In the genomic region with DNA sequence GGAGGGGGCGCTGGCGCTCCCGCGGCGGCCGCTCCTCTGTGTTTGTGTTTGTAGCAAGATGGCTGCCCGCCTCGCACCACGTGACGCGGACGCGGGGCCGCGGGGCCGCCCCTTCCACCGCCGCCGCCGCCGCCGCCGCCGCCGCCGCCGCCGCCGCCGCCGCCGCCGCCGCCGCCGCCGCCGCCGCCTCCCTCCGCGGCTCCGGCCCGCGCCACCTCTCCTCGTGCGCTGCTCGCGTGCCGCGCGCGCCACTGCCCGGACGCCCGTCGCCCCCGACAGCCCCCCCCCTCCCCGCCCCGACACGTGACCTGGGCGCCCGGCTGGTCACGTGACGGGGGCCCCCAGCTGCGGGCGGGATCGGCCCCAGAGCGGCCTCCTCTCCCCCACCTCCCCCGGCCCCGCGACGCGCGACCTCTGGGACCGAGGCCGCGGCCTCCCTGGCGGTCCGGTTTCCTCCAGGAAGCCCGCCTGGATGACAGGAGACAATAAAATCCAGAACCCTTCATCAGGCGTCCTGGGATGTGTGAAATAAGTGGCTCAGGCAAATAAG, we compare ENCODE assay signal across 8 cellular contexts. TPM values are rescaled to one million over a fixed set of nuclear protein-coding genes. Genes with fewer than 3 reads are reported as not detected.
A peak's percentile ranks its signal among the peaks of the same experiment; 100 is the strongest.
DNase-seq lines count a peak whose midpoint lies in the region; ATAC-seq, FAIRE-seq and TF ChIP-seq lines count a peak whose summit lies in the region.

A gene with protein sequence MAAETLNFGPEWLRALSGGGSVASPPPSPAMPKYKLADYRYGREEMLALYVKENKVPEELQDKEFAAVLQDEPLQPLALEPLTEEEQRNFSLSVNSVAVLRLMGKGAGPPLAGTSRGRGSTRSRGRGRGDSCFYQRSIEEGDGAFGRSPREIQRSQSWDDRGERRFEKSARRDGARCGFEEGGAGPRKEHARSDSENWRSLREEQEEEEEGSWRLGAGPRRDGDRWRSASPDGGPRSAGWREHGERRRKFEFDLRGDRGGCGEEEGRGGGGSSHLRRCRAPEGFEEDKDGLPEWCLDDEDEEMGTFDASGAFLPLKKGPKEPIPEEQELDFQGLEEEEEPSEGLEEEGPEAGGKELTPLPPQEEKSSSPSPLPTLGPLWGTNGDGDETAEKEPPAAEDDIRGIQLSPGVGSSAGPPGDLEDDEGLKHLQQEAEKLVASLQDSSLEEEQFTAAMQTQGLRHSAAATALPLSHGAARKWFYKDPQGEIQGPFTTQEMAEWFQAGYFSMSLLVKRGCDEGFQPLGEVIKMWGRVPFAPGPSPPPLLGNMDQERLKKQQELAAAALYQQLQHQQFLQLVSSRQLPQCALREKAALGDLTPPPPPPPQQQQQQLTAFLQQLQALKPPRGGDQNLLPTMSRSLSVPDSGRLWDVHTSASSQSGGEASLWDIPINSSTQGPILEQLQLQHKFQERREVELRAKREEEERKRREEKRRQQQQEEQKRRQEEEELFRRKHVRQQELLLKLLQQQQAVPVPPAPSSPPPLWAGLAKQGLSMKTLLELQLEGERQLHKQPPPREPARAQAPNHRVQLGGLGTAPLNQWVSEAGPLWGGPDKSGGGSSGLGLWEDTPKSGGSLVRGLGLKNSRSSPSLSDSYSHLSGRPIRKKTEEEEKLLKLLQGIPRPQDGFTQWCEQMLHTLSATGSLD (N-terminal part only) (minus strand): TSS at position 55 of the 550 bp plus-strand sequence. CDS start 6,012 bp downstream, outside the sequence.

- TF ChIP-seq CTCF in GM10248 (IDR thresholded peaks at IDR 0.05; ENCODE audit: control extremely low read depth, extremely low read depth, low read depth, missing control alignments): no peak
- TF ChIP-seq CTCF in HepG2 (CRISPR knock-in tag; IDR thresholded peaks at IDR 0.05): no peak

- H3K4me1 Mint-ChIP-seq in activated CD4-positive, alpha-beta T cell treated with anti-CD3 and anti-CD28 coated beads, Interleukin-2, amount 10 ng/mL, durations not matched to agents 7 days and 5 days: peaks cover 35% of the 10 kb centered on the region

- H2AFZ ChIP-seq in HepG2 (ENCODE audit: low read length): no peak within 1 kb of the TSS

- FAIRE-seq in HepG2 (lab: Jason Lieb, UNC): no peak

- peaks cover 9% of the 10 kb centered on the region for H3K36me3 Mint-ChIP-seq in activated CD4-positive, alpha-beta T cell treated with anti-CD3 and anti-CD28 coated beads, Interleukin-2, amount 10 ng/mL, durations not matched to agents 7 days and 5 days (ENCODE audit: low read depth)

- H3K9me3 ChIP-seq in HepG2 (ENCODE audit: low read length): no peaks in the 10 kb centered on the region

- H3K9ac ChIP-seq in HepG2 (ENCODE audit: insufficient read depth, low read depth, low read length): peak within 1 kb of the TSS; percentile 88

- peaks cover 30% of the 10 kb centered on the region for H4K20me1 ChIP-seq in HepG2 (ENCODE audit: insufficient read depth, low read length)

- H3K4me3 Mint-ChIP-seq in activated CD4-positive, alpha-beta T cell treated with anti-CD3 and anti-CD28 coated beads, Interleukin-2, amount 10 ng/mL, durations not matched to agents 7 days and 5 days: peak within 1 kb of the TSS; percentile 96

- TF ChIP-seq RAD21 in HepG2 (CRISPR knock-in tag; IDR thresholded peaks at IDR 0.05): no peak

- peak in 1 of 2 experiments; percentile 14; a peak in 1 of 4 replicates for TF ChIP-seq EP300 in HepG2 (IDR thresholded peaks at IDR 0.05; ENCODE audit: low read depth in 2 of 2, low read length in 2 of 2)
- TF ChIP-seq EP300 in HepG2 (CRISPR knock-in tag; IDR thresholded peaks at IDR 0.05; ENCODE audit: borderline replicate concordance): no peak

- peak within 1 kb of the TSS; percentile 89 for H3K4me2 ChIP-seq in HepG2 (ENCODE audit: low read depth, low read length)

- H3K27ac Mint-ChIP-seq in activated CD4-positive, alpha-beta T cell treated with anti-CD3 and anti-CD28 coated beads, Interleukin-2, amount 10 ng/mL, durations not matched to agents 7 days and 5 days: peak within 1 kb of the TSS; percentile 92

- intact Hi-C loops in HepG2 (cut with micrococcal nuclease; ENCODE audit: unreplicated experiment): loop anchor here (5.0 kb wide), 1 partner anchor 82 kb away; a partner anchor contains a TSS

- no TSS peak for BruUV-seq in HepG2 (replicated peaks; lab: Mats Ljungman, UMichigan)

- H3K9me3 Mint-ChIP-seq in activated CD4-positive, alpha-beta T cell treated with anti-CD3 and anti-CD28 coated beads, Interleukin-2, amount 10 ng/mL, durations not matched to agents 7 days and 5 days: no peaks in the 10 kb centered on the region

- peak; percentile 30 for ATAC-seq in HG02610 (IDR thresholded peaks at IDR 0.05; ENCODE audit: unreplicated experiment)
- no peak for ATAC-seq in HepG2
- ATAC-seq in HG03280 (IDR thresholded peaks at IDR 0.05; ENCODE audit: unreplicated experiment): no peak

- peak; percentile 86 for DNase-seq in GM10248 (ENCODE audit: extremely low spot score)
- DNase-seq in NCI-H345 (lab: John Stamatoyannopoulos, UW): peak; percentile 82
- DNase-seq in activated CD4-positive, alpha-beta T cell treated with anti-CD3 and anti-CD28 coated beads, Interleukin-2, amount 10 ng/mL, durations not matched to agents 7 days and 5 days: peak; percentile 75
- DNase-seq in dermis microvascular lymphatic vessel endothelial cell (ENCODE audit: low read depth in 2 of 2): peak; percentile 28 to 75
- peak; percentile 33 for DNase-seq in HepG2 (ENCODE audit: low spot score)
- peak; percentile 77 for DNase-seq in stimulated activated CD4-positive, alpha-beta T cell treated with anti-CD3 and anti-CD28 coated beads, Interleukin-4, amount 100 ng/mL, for 1 hour

- H3K79me2 ChIP-seq in HepG2 (ENCODE audit: insufficient read depth, low read length): peaks cover 40% of the 10 kb centered on the region

- no peaks in the 10 kb centered on the region for H3K27me3 ChIP-seq in HepG2 (ENCODE audit: control insufficient read depth in 1 of 2, insufficient read depth in 2 of 2, low read length in 2 of 2)

- peak within 1 kb of the TSS; percentile 93 to 97 (median 96) for H3K4me3 ChIP-seq in HepG2 (replicated peaks in 1 of 3; ENCODE audit: insufficient read depth in 1 of 3, low read depth in 2 of 3, low read length in 3 of 3)

- H3K27me3 Mint-ChIP-seq in activated CD4-positive, alpha-beta T cell treated with anti-CD3 and anti-CD28 coated beads, Interleukin-2, amount 10 ng/mL, durations not matched to agents 7 days and 5 days: peaks cover 9% of the 10 kb centered on the region

- WGBS in HepG2 (ENCODE audit: low lambda C conversion rate): 4% methylated on average over 3 of the region's 81 CpGs

- in situ Hi-C loops in HepG2 (cut with HindIII; ENCODE audit: extremely low pct_ligation_motif_present, low pct_unique_long_range_greater_than_20kb): loop anchor here (5.0 to 10.0 kb wide), 2 partner anchors 82 to 229 kb away; a partner anchor contains a TSS

- H3K4me1 ChIP-seq in HepG2 (ENCODE audit: insufficient read depth, low read length): peaks cover 34% of the 10 kb centered on the region

- H3K36me3 ChIP-seq in HepG2 (replicated peaks in 1 of 2; ENCODE audit: control insufficient read depth in 1 of 2, insufficient read depth in 2 of 2, low read length in 2 of 2): peaks cover 1 to 10% of the 10 kb centered on the region in 2 experiments; a peak in 1 of 5 replicates

- CTCF ChIA-PET in GM10248 (lab: Yijun Ruan, JAX) (interaction anchor here (5.9 to 10.3 kb wide), 2 partner anchors 7 to 12 kb away, joined by 20 to 159 read pairs; a partner anchor contains a TSS), HepG2 (lab: Yijun Ruan, JAX; ENCODE audit: low intra/inter-chr PET ratio, low total read pairs) (no interaction called here)
- CTCF ChIA-PET in activated CD4-positive, alpha-beta T cell treated with anti-CD3 and anti-CD28 coated beads, Interleukin-2, amount 10 ng/mL, durations not matched to agents 7 days and 5 days (lab: Charles Lee): interaction anchor here (0.6 to 5.1 kb wide), 6 partner anchors 11 to 167 kb away, joined by 3 to 26 read pairs (median 16); a partner anchor contains a TSS

- peak within 1 kb of the TSS; percentile 66 for H3K27ac ChIP-seq in HepG2 (ENCODE audit: extremely low read length, insufficient read depth, low read length)

- POLR2A ChIA-PET in GM10248 (lab: Yijun Ruan, JAX) (interaction anchor here (2.2 kb wide), 1 partner anchor 12 kb away, joined by 9 read pairs; a partner anchor contains a TSS), HepG2 (lab: Yijun Ruan, JAX) (interaction anchor here (0.6 to 4.4 kb wide), 7 partner anchors 11 to 266 kb away, joined by 3 to 18 read pairs (median 5); a partner anchor contains a TSS)
- POLR2A ChIA-PET in activated CD4-positive, alpha-beta T cell treated with anti-CD3 and anti-CD28 coated beads, Interleukin-2, amount 10 ng/mL, durations not matched to agents 7 days and 5 days (lab: Charles Lee): no interaction called here

- 0 out of 4 replicates have a peak, but pooled peaks of 1 of the 2 experiments have one; percentile 5 for TF ChIP-seq POLR2A in HepG2 (IDR thresholded peaks at IDR 0.05; ENCODE audit: insufficient read depth in 1 of 2, low read depth in 2 of 2, low read length in 2 of 2)

RNA-seq across cellular contexts. Expression of the gene that starts here (rescaled TPM):
- 10 to 100 TPM; 48.7 to 55.5 TPM for total RNA-seq in activated CD4-positive, alpha-beta T cell treated with anti-CD3 and anti-CD28 coated beads, Interleukin-2, amount 10 ng/mL, durations not matched to agents 7 days and 5 days
- total RNA-seq in dermis microvascular lymphatic vessel endothelial cell: 9.0 and 15.2 TPM in 2 replicates
- total RNA-seq in HepG2 (2016; rRNA removed; fragmentation: Illumina TruSeq; extraction: Trizol): 6.4 and 16.1 TPM in 2 replicates
- 1.1 TPM in 2 replicates for total RNA-seq in HepG2 (2016; cell fraction: cytosol; rRNA removed; fragmentation: Illumina TruSeq; extraction: Trizol; ENCODE audit: low read depth)
- total RNA-seq in HepG2 (2016; cell fraction: insoluble cytoplasmic fraction; rRNA removed; fragmentation: Illumina TruSeq; extraction: Trizol): 5.2 and 15.6 TPM in 2 replicates
- total RNA-seq in HepG2 (2016; cell fraction: membrane; rRNA removed; fragmentation: Illumina TruSeq; extraction: Trizol): 2.5 and 3.1 TPM in 2 replicates
- total RNA-seq in HepG2 (2016; cell fraction: nucleus; rRNA removed; fragmentation: Illumina TruSeq; extraction: Trizol): 20.9 and 26.7 TPM in 2 replicates
- polyA plus RNA-seq in HepG2 (2011; rRNA removed): 7.6 and 10.2 TPM in 2 replicates
- polyA plus RNA-seq in HepG2 (2011; cell fraction: cytosol; rRNA removed): 2.9 and 4.4 TPM in 2 replicates
- polyA plus RNA-seq in HepG2 (2011; cell fraction: nucleus; rRNA removed): 109 and 136 TPM in 2 replicates
- 14.6 and 15.7 TPM in 2 replicates for polyA plus RNA-seq in HepG2 (2012)
- polyA plus RNA-seq in HepG2 (2016; cell fraction: cytosol; fragmentation: Illumina TruSeq; extraction: Trizol; ENCODE audit: low read depth): 0.49 and 0.50 TPM in 2 replicates
- 4.7 and 6.6 TPM in 2 replicates for polyA plus RNA-seq in HepG2 (2016; cell fraction: insoluble cytoplasmic fraction; fragmentation: Illumina TruSeq; extraction: Trizol; ENCODE audit: low read depth)
- polyA plus RNA-seq in HepG2 (2016; cell fraction: membrane; fragmentation: Illumina TruSeq; extraction: Trizol; ENCODE audit: low read depth): 1.2 and 1.8 TPM in 2 replicates
- 82.9 and 91.2 TPM in 2 replicates for polyA plus RNA-seq in HepG2 (2016; cell fraction: nucleus; fragmentation: Illumina TruSeq; extraction: Trizol; ENCODE audit: insufficient read depth, low read depth)
- polyA minus RNA-seq in HepG2 (2011; rRNA and poly(A)+ RNA removed; ENCODE audit: low replicate concordance): 10.8 and 12.0 TPM in 2 replicates
- polyA minus RNA-seq in HepG2 (2011; cell fraction: cytosol; rRNA and poly(A)+ RNA removed): 5.3 and 5.8 TPM in 2 replicates
- 29.1 and 35.3 TPM in 2 replicates for polyA minus RNA-seq in HepG2 (2011; cell fraction: nucleus; rRNA and poly(A)+ RNA removed)

Comparison
In these comparisons a context has a peak if more than half of its experiments do, and no peak if none do; other contexts are left out.
1. DNase-seq: peak in every context shown above with its lines; median percentile 86 in GM10248; 82 in NCI-H345; 77 in stimulated activated CD4-positive, alpha-beta T cell treated with anti-CD3 and anti-CD28 coated beads, Interleukin-4, amount 100 ng/mL, for 1 hour; 75 in activated CD4-positive, alpha-beta T cell treated with anti-CD3 and anti-CD28 coated beads, Interleukin-2, amount 10 ng/mL, durations not matched to agents 7 days and 5 days; 52 in dermis microvascular lymphatic vessel endothelial cell; 33 in HepG2.